Comparison of ENCODE assay signal across 23 cellular contexts in genomic region chr6:153043719-153044118, GRCh38. TPM values are rescaled to one million over a fixed set of nuclear protein-coding genes. Genes with fewer than 3 reads are reported as not detected.
DNase-seq lines count a peak whose midpoint lies in the region; FAIRE-seq and TF ChIP-seq lines count a peak whose summit lies in the region.
"Had no signal": no experiment of that assay in that cellular context is flagged by ENCODE, and none has a peak within 500 bp of the region (broad histone marks: within the 10 kb centered on the region; RNA-seq: fewer than 3 reads in every experiment).

No MANE protein-coding gene starts in this region.

- no peak for FAIRE-seq in endothelial cell of umbilical vein (lab: Jason Lieb, UNC)
- FAIRE-seq: GM19239, H1, TTC549 had no signal

- no peaks in the 10 kb centered on the region for H3K79me2 ChIP-seq in endothelial cell of umbilical vein (ENCODE audit: control insufficient read depth, insufficient read depth, low read length)

- H3K9me1 ChIP-seq in endothelial cell of umbilical vein (replicated peaks; ENCODE audit: control insufficient read depth, extremely low read depth, insufficient read depth, low read length), result no peaks in the 10 kb centered on the region

- dilution Hi-C loops in endothelial cell of umbilical vein (cut with MboI; ENCODE audit: extremely low pct_ligation_motif_present, low sequenced_read_pairs), result no loop called here

- no peaks in the 10 kb centered on the region for H4K20me1 ChIP-seq in endothelial cell of umbilical vein (replicated peaks; ENCODE audit: control insufficient read depth, extremely low read depth, insufficient read depth, low read length)
- H4K20me1 ChIP-seq: BLaER1 had no signal

- no peaks in the 10 kb centered on the region for H3K36me3 Mint-ChIP-seq in T-helper 2 cell treated with Interferon-gamma antibody and Interleukin-4, amounts not matched to agents 5 μg/mL and 100 μg/mL, for 36 hours (ENCODE audit: low read depth)
- H3K36me3 Mint-ChIP-seq: mesothelial cell of epicardium had no signal

- no peak overlapping the region for H2AFZ ChIP-seq in endothelial cell of umbilical vein (ENCODE audit: low read depth, low read length)

- intact Hi-C loops in endothelial cell of umbilical vein (cut with micrococcal nuclease), result no loop called here
- intact Hi-C loops in vagina (cut with DNase I), result no loop called here

- H3K27me3 Mint-ChIP-seq in T-helper 2 cell treated with Interferon-gamma antibody and Interleukin-4, amounts not matched to agents 5 μg/mL and 100 μg/mL, for 36 hours (ENCODE audit: low read depth), result no peaks in the 10 kb centered on the region

- TF ChIP-seq CTCF in endothelial cell of umbilical vein (IDR thresholded peaks at IDR 0.05; ENCODE audit: extremely low read depth in 1 of 2, insufficient read depth in 1 of 2, low read depth in 1 of 2, low read length in 2 of 2), result no peak
- TF ChIP-seq CTCF in vagina (IDR thresholded peaks at IDR 0.05), result no peak

- no peak overlapping the region for H3K4me3 Mint-ChIP-seq in T-helper 2 cell treated with Interferon-gamma antibody and Interleukin-4, amounts not matched to agents 5 μg/mL and 100 μg/mL, for 36 hours
- H3K4me3 Mint-ChIP-seq: activated CD4-positive, alpha-beta T cell treated with anti-CD3 and anti-CD28 coated beads, Interleukin-2, amount 10 ng/mL, durations not matched to agents 24 days and 14 days; mesothelial cell of epicardium had no signal

- no peaks in the 10 kb centered on the region for H3K9me3 Mint-ChIP-seq in T-helper 2 cell treated with Interferon-gamma antibody and Interleukin-4, amounts not matched to agents 5 μg/mL and 100 μg/mL, for 36 hours

- no peak overlapping the region for H3K27ac Mint-ChIP-seq in T-helper 2 cell treated with Interferon-gamma antibody and Interleukin-4, amounts not matched to agents 5 μg/mL and 100 μg/mL, for 36 hours
- H3K27ac Mint-ChIP-seq: activated CD4-positive, alpha-beta T cell treated with anti-CD3 and anti-CD28 coated beads, Interleukin-2, amount 10 ng/mL, durations not matched to agents 24 days and 14 days; mesothelial cell of epicardium had no signal

- no peaks in the 10 kb centered on the region for H3K36me3 ChIP-seq in endothelial cell of umbilical vein (ENCODE audit: control insufficient read depth in 2 of 2, extremely low read depth in 1 of 2, insufficient read depth in 2 of 2, low read length in 2 of 2)
- no peaks in the 10 kb centered on the region for H3K36me3 ChIP-seq in vagina
- H3K36me3 ChIP-seq: BLaER1, breast epithelium, neutrophil, suprapubic skin had no signal

- CTCF ChIA-PET in endothelial cell of umbilical vein (lab: Charles Lee), result interaction anchor here (0.8 kb wide), 1 partner anchor 11 kb away, joined by 5 read pairs; no protein-coding TSS in a partner anchor

- H3K9ac ChIP-seq in endothelial cell of umbilical vein (replicated peaks; ENCODE audit: extremely low read depth, insufficient read depth, low read length), result no peak overlapping the region
- H3K9ac ChIP-seq: BLaER1 had no signal

- H3K27ac ChIP-seq in endothelial cell of umbilical vein (ENCODE audit: insufficient read depth, low read depth, low read length), result no peak overlapping the region
- no peak overlapping the region for H3K27ac ChIP-seq in vagina
- H3K27ac ChIP-seq: BLaER1, breast epithelium, neutrophil, suprapubic skin had no signal

- H3K4me1 ChIP-seq in endothelial cell of umbilical vein (ENCODE audit: control insufficient read depth, extremely low read depth, insufficient read depth, low read length) (peaks cover 8% of the 10 kb centered on the region), vagina (no peaks in the 10 kb centered on the region)
- H3K4me1 ChIP-seq: BLaER1, breast epithelium, suprapubic skin had no signal

- H3K4me1 Mint-ChIP-seq in T-helper 2 cell treated with Interferon-gamma antibody and Interleukin-4, amounts not matched to agents 5 μg/mL and 100 μg/mL, for 36 hours (ENCODE audit: low read depth), result no peaks in the 10 kb centered on the region
- H3K4me1 Mint-ChIP-seq: activated CD4-positive, alpha-beta T cell treated with anti-CD3 and anti-CD28 coated beads, Interleukin-2, amount 10 ng/mL, durations not matched to agents 24 days and 14 days; mesothelial cell of epicardium had no signal

- peak; percentile 51 for DNase-seq in COR-L47 (lab: John Stamatoyannopoulos, UW)
- DNase-seq in NCI-H146 treated with DMSO at 0.1 percent for 48 hours (lab: John Stamatoyannopoulos, UW; ENCODE audit: unreplicated experiment), result peak; percentile 74
- DNase-seq in NCI-H69 (lab: John Stamatoyannopoulos, UW), result peak; percentile 81
- no peak for DNase-seq in endothelial cell of umbilical vein (ENCODE audit: low read depth, low spot score)
- DNase-seq in activated CD4-positive, alpha-beta T cell treated with anti-CD3 and anti-CD28 coated beads for 48 hours, result no peak
- no peak for DNase-seq in stimulated activated CD4-positive, alpha-beta T cell treated with anti-CD3 and anti-CD28 coated beads, Interleukin-12 subunit alpha, Interleukin-12 subunit beta, amount 100 ng/mL, for 4 hours
- no peak for DNase-seq in T-helper 2 cell treated with Interferon-gamma antibody and Interleukin-4, amounts not matched to agents 5 μg/mL and 100 μg/mL, for 36 hours (ENCODE audit: low spot score)
- no peak for DNase-seq in vagina (ENCODE audit: extremely low spot score in 2 of 2)
- DNase-seq: activated CD4-positive, alpha-beta T cell treated with anti-CD3 and anti-CD28 coated beads, Interleukin-2, amount 10 ng/mL, durations not matched to agents 24 days and 14 days; activated effector memory CD4-positive, alpha-beta T cell treated with Interleukin-2 at 50 U/mL for 16 hours; foreskin melanocyte; GDM1; NCI-H2081 treated with DMSO at 0.1 percent for 48 hours; retina; SW 1271 had no signal

- H3K4me3 ChIP-seq in endothelial cell of umbilical vein (replicated peaks in 1 of 3; ENCODE audit: insufficient read depth in 1 of 3, low read depth in 1 of 3, low read length in 3 of 3) (no peak overlapping the region), vagina (no peak overlapping the region)
- H3K4me3 ChIP-seq: BLaER1, breast epithelium, suprapubic skin had no signal

- H3K9me3 ChIP-seq in endothelial cell of umbilical vein (replicated peaks; ENCODE audit: control insufficient read depth, insufficient read depth, low read length), result no peaks in the 10 kb centered on the region
- H3K9me3 ChIP-seq in vagina, result no peaks in the 10 kb centered on the region
- H3K9me3 ChIP-seq: BLaER1, breast epithelium, neutrophil, suprapubic skin had no signal

- H3K4me2 ChIP-seq in endothelial cell of umbilical vein (ENCODE audit: insufficient read depth, low read length), result peak overlapping the region; percentile 42
- H3K4me2 ChIP-seq: BLaER1 had no signal

- no TSS peak for BruUV-seq in endothelial cell of umbilical vein (replicated peaks; lab: Mats Ljungman, UMichigan)

- no peak for TF ChIP-seq POLR2A in endothelial cell of umbilical vein (IDR thresholded peaks at IDR 0.05; ENCODE audit: low read depth, low read length)
- TF ChIP-seq POLR2A in vagina (IDR thresholded peaks at IDR 0.05), result no peak

- H3K27me3 ChIP-seq in endothelial cell of umbilical vein (ENCODE audit: control insufficient read depth in 2 of 2, insufficient read depth in 2 of 2, low read length in 2 of 2), result no peaks in the 10 kb centered on the region
- H3K27me3 ChIP-seq in vagina, result no peaks in the 10 kb centered on the region
- H3K27me3 ChIP-seq: BLaER1, breast epithelium, neutrophil, suprapubic skin had no signal

- POLR2A ChIA-PET in endothelial cell of umbilical vein (lab: Charles Lee), result no interaction called here

TF ChIP-seq in endothelial cell of umbilical vein, 7 proteins besides CTCF, POLR2A, EP300 and RAD21:
- TF ChIP-seq GATA2 (IDR thresholded peaks at IDR 0.05; ENCODE audit: insufficient read depth, insufficient read length, low read depth, low read length), result no peak
- TF ChIP-seq MYC (IDR thresholded peaks at IDR 0.05; ENCODE audit: low read depth, low read length), result no peak
- TF ChIP-seq EZH2 (IDR thresholded peaks at IDR 0.05; ENCODE audit: borderline replicate concordance, low read depth, low read length, severe bottlenecking), result no peak
- no peak for TF ChIP-seq FOS (IDR thresholded peaks at IDR 0.05; ENCODE audit: borderline replicate concordance, insufficient read depth, low read length)
- TF ChIP-seq, protein P1, sequence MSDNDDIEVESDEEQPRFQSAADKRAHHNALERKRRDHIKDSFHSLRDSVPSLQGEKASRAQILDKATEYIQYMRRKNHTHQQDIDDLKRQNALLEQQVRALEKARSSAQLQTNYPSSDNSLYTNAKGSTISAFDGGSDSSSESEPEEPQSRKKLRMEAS (IDR thresholded peaks at IDR 0.05; ENCODE audit: insufficient read depth, insufficient read length), result no peak
- TF ChIP-seq POLR2AphosphoS5 (IDR thresholded peaks at IDR 0.05; ENCODE audit: insufficient read depth, low read depth, low read length), result no peak
- no peak for TF ChIP-seq JUN (IDR thresholded peaks at IDR 0.05; ENCODE audit: borderline replicate concordance, insufficient read depth, insufficient read length, low read depth)

RNA-seq across cellular contexts. Expression of gene MTRF1L, which starts 41.2 kb away (rescaled TPM):
- total RNA-seq in endothelial cell of umbilical vein, result 27.5 and 31.2 TPM in 2 replicates
- 5.2 and 6.2 TPM in 2 replicates for polyA plus RNA-seq in endothelial cell of umbilical vein
- 8.3 and 9.1 TPM in 2 replicates for polyA plus RNA-seq in endothelial cell of umbilical vein (2011; cell fraction: cytosol; rRNA removed)
- 20.5 and 32.0 TPM in 2 replicates for polyA plus RNA-seq in endothelial cell of umbilical vein (2011; cell fraction: nucleus; rRNA removed)
- polyA plus RNA-seq in endothelial cell of umbilical vein (2012), result 9.5 and 19.1 TPM in 2 replicates
- 10.5 and 10.9 TPM in 2 replicates for polyA minus RNA-seq in endothelial cell of umbilical vein
- polyA minus RNA-seq in endothelial cell of umbilical vein (2011; cell fraction: cytosol; rRNA and poly(A)+ RNA removed), result 8.8 TPM
- polyA minus RNA-seq in endothelial cell of umbilical vein (2011; cell fraction: nucleus; rRNA and poly(A)+ RNA removed), result 39.7 and 47.9 TPM in 2 replicates
- total RNA-seq in vagina, result 8.1 TPM

Comparison
In these comparisons a context has a peak if more than half of its experiments do, and no peak if none do; other contexts are left out.
1. DNase-seq: peak in COR-L47 (single experiment), NCI-H146 treated with DMSO at 0.1 percent for 48 hours (single experiment) and NCI-H69 (single experiment); none in endothelial cell of umbilical vein (single experiment), activated CD4-positive, alpha-beta T cell treated with anti-CD3 and anti-CD28 coated beads for 48 hours (single experiment), stimulated activated CD4-positive, alpha-beta T cell treated with anti-CD3 and anti-CD28 coated beads, Interleukin-12 subunit alpha, Interleukin-12 subunit beta, amount 100 ng/mL, for 4 hours (single experiment), T-helper 2 cell treated with Interferon-gamma antibody and Interleukin-4, amounts not matched to agents 5 μg/mL and 100 μg/mL, for 36 hours (single experiment) and vagina (0 of 2).